ENCODE assay signal across 30 cellular contexts in genomic region chr4:134911941-134912340, GRCh38.
"Had no signal": no experiment of that assay in that cellular context is flagged by ENCODE, and none has a peak within 500 bp of the region (broad histone marks: within the 10 kb centered on the region; RNA-seq: fewer than 3 reads in every experiment).

No MANE protein-coding gene starts in this region.

- H3K27ac ChIP-seq: esophagus muscularis mucosa, heart right ventricle, left ventricle myocardium inferior, ovary, right lobe of liver, upper lobe of right lung had no signal

- H3K36me3 ChIP-seq: esophagus muscularis mucosa, heart right ventricle, left ventricle myocardium inferior, ovary, right lobe of liver, upper lobe of right lung had no signal

- H3K4me3 ChIP-seq: esophagus muscularis mucosa, heart right ventricle, left ventricle myocardium inferior, lung, mucosa of descending colon, ovary, right lobe of liver, upper lobe of right lung had no signal

- H3K36me3 Mint-ChIP-seq: activated naive CD4-positive, alpha-beta T cell treated with anti-CD3 and anti-CD28 coated beads, Interleukin-2, amount 50 U/mL, for 24 hours; natural killer cell treated with Interleukin-12 subunit alpha and Interleukin-12 subunit beta and Interleukin-15 and Interleukin-18, amount 100 ng/mL, for 72 hours; stimulated activated memory B cell treated with anti-CD40 and anti-IgM and Interleukin-4, amounts not matched to agents 10 μg/mL and 1 μg/mL and 100 μg/mL, for 72 hours had no signal

- H3K4me1 ChIP-seq: esophagus muscularis mucosa, heart right ventricle, left ventricle myocardium inferior, right lobe of liver, upper lobe of right lung had no signal

- H3K4me3 Mint-ChIP-seq: activated CD4-positive, alpha-beta memory T cell treated with anti-CD3 and anti-CD28 coated beads, Interleukin-2, amount 10 ng/mL, durations not matched to agents 7 days and 5 days; activated CD4-positive, alpha-beta T cell treated with anti-CD3 and anti-CD28 coated beads, Interleukin-2, amount 10 ng/mL, durations not matched to agents 7 days and 5 days; activated naive CD4-positive, alpha-beta T cell treated with anti-CD3 and anti-CD28 coated beads, Interleukin-2, amount 50 U/mL, for 24 hours; activated naive CD8-positive, alpha-beta T cell treated with anti-CD3 and anti-CD28 coated beads, Interleukin-2, amount 50 U/mL, for 24 hours; activated T-cell treated with anti-CD3 and anti-CD28 coated beads, Interleukin-2, amount 50 U/mL, for 4 hours; activated T-helper 17 cell treated with anti-CD3 and anti-CD28 coated beads, Interleukin-2, amount 50 U/mL, for 72 hours; central memory CD8-positive, alpha-beta T cell; natural killer cell treated with Interleukin-12 subunit alpha and Interleukin-12 subunit beta and Interleukin-15 and Interleukin-18, amount 100 ng/mL, for 72 hours; stimulated activated memory B cell treated with anti-CD40 and anti-IgM and Interleukin-4, amounts not matched to agents 10 μg/mL and 1 μg/mL and 100 μg/mL, for 72 hours; stimulated activated naive CD8-positive, alpha-beta T cell treated with anti-CD3 and anti-CD28 coated beads, Interleukin-15, amount 100 ng/mL, for 72 hours had no signal

- H3K4me1 Mint-ChIP-seq: activated CD4-positive, alpha-beta memory T cell treated with anti-CD3 and anti-CD28 coated beads, Interleukin-2, amount 10 ng/mL, durations not matched to agents 7 days and 5 days; activated CD4-positive, alpha-beta T cell treated with anti-CD3 and anti-CD28 coated beads, Interleukin-2, amount 10 ng/mL, durations not matched to agents 7 days and 5 days; activated naive CD4-positive, alpha-beta T cell treated with anti-CD3 and anti-CD28 coated beads, Interleukin-2, amount 50 U/mL, for 24 hours; activated naive CD8-positive, alpha-beta T cell treated with anti-CD3 and anti-CD28 coated beads, Interleukin-2, amount 50 U/mL, for 24 hours; activated T-helper 17 cell treated with anti-CD3 and anti-CD28 coated beads, Interleukin-2, amount 50 U/mL, for 72 hours; central memory CD8-positive, alpha-beta T cell; stimulated activated memory B cell treated with anti-CD40 and anti-IgM and Interleukin-4, amounts not matched to agents 10 μg/mL and 1 μg/mL and 100 μg/mL, for 72 hours; stimulated activated naive CD8-positive, alpha-beta T cell treated with anti-CD3 and anti-CD28 coated beads, Interleukin-15, amount 100 ng/mL, for 72 hours had no signal

- FAIRE-seq: bronchial epithelial cell, colon had no signal

- DNase-seq: activated CD4-positive, alpha-beta memory T cell treated with anti-CD3 and anti-CD28 coated beads, Interleukin-2, amount 10 ng/mL, durations not matched to agents 7 days and 5 days; activated CD4-positive, alpha-beta T cell treated with anti-CD3 and anti-CD28 coated beads for 1 hour; activated CD4-positive, alpha-beta T cell treated with anti-CD3 and anti-CD28 coated beads, Interleukin-2, amount 10 ng/mL, durations not matched to agents 7 days and 5 days; activated naive CD8-positive, alpha-beta T cell treated with anti-CD3 and anti-CD28 coated beads, Interleukin-2, amount 50 U/mL, for 24 hours; activated T-cell treated with anti-CD3 and anti-CD28 coated beads, Interleukin-2, amount 50 U/mL, for 4 hours; anterior cingulate cortex; dermis blood vessel endothelial cell; effector CD4-positive, alpha-beta T cell; foreskin melanocyte; heart right ventricle; islet precursor cell; left ventricle myocardium inferior; mucosa of descending colon; ovary; right lobe of liver; stimulated activated CD4-positive, alpha-beta T cell treated with anti-CD3 and anti-CD28 coated beads, Interleukin-4, amount 100 ng/mL, for 24 hours; stimulated activated naive CD8-positive, alpha-beta T cell treated with anti-CD3 and anti-CD28 coated beads, Interleukin-15, amount 100 ng/mL, for 72 hours; substantia nigra; T-helper 2 cell; upper lobe of right lung had no signal

- H3K9me3 Mint-ChIP-seq: activated CD4-positive, alpha-beta memory T cell treated with anti-CD3 and anti-CD28 coated beads, Interleukin-2, amount 10 ng/mL, durations not matched to agents 7 days and 5 days; activated CD4-positive, alpha-beta T cell treated with anti-CD3 and anti-CD28 coated beads, Interleukin-2, amount 10 ng/mL, durations not matched to agents 7 days and 5 days had no signal

- H3K9me3 ChIP-seq: esophagus muscularis mucosa, heart right ventricle, left ventricle myocardium inferior, mucosa of descending colon, ovary, upper lobe of right lung had no signal

- H3K27me3 ChIP-seq: esophagus muscularis mucosa, heart right ventricle, ovary, right lobe of liver, upper lobe of right lung had no signal

- H3K27ac Mint-ChIP-seq: activated CD4-positive, alpha-beta memory T cell treated with anti-CD3 and anti-CD28 coated beads, Interleukin-2, amount 10 ng/mL, durations not matched to agents 7 days and 5 days; activated CD4-positive, alpha-beta T cell treated with anti-CD3 and anti-CD28 coated beads, Interleukin-2, amount 10 ng/mL, durations not matched to agents 7 days and 5 days; activated naive CD4-positive, alpha-beta T cell treated with anti-CD3 and anti-CD28 coated beads, Interleukin-2, amount 50 U/mL, for 24 hours; activated naive CD8-positive, alpha-beta T cell treated with anti-CD3 and anti-CD28 coated beads, Interleukin-2, amount 50 U/mL, for 24 hours; activated T-helper 17 cell treated with anti-CD3 and anti-CD28 coated beads, Interleukin-2, amount 50 U/mL, for 72 hours; natural killer cell treated with Interleukin-12 subunit alpha and Interleukin-12 subunit beta and Interleukin-15 and Interleukin-18, amount 100 ng/mL, for 72 hours; progenitor cell of endocrine pancreas; stimulated activated memory B cell treated with anti-CD40 and anti-IgM and Interleukin-4, amounts not matched to agents 10 μg/mL and 1 μg/mL and 100 μg/mL, for 72 hours; stimulated activated naive CD8-positive, alpha-beta T cell treated with anti-CD3 and anti-CD28 coated beads, Interleukin-15, amount 100 ng/mL, for 72 hours had no signal

- H3K27me3 Mint-ChIP-seq: activated CD4-positive, alpha-beta memory T cell treated with anti-CD3 and anti-CD28 coated beads, Interleukin-2, amount 10 ng/mL, durations not matched to agents 7 days and 5 days; activated CD4-positive, alpha-beta T cell treated with anti-CD3 and anti-CD28 coated beads, Interleukin-2, amount 10 ng/mL, durations not matched to agents 7 days and 5 days; activated naive CD4-positive, alpha-beta T cell treated with anti-CD3 and anti-CD28 coated beads, Interleukin-2, amount 50 U/mL, for 24 hours; activated naive CD8-positive, alpha-beta T cell treated with anti-CD3 and anti-CD28 coated beads, Interleukin-2, amount 50 U/mL, for 24 hours; activated T-helper 17 cell treated with anti-CD3 and anti-CD28 coated beads, Interleukin-2, amount 50 U/mL, for 72 hours; central memory CD8-positive, alpha-beta T cell; natural killer cell treated with Interleukin-12 subunit alpha and Interleukin-12 subunit beta and Interleukin-15 and Interleukin-18, amount 100 ng/mL, for 72 hours; stimulated activated memory B cell treated with anti-CD40 and anti-IgM and Interleukin-4, amounts not matched to agents 10 μg/mL and 1 μg/mL and 100 μg/mL, for 72 hours; stimulated activated naive CD8-positive, alpha-beta T cell treated with anti-CD3 and anti-CD28 coated beads, Interleukin-15, amount 100 ng/mL, for 72 hours had no signal

- ATAC-seq: activated naive CD8-positive, alpha-beta T cell treated with anti-CD3 and anti-CD28 coated beads, Interleukin-2, amount 50 U/mL, for 24 hours; activated T-cell treated with anti-CD3 and anti-CD28 coated beads, Interleukin-2, amount 50 U/mL, for 4 hours; activated T-helper 17 cell treated with anti-CD3 and anti-CD28 coated beads, Interleukin-2, amount 50 U/mL, for 72 hours; heart right ventricle; mucosa of descending colon; natural killer cell treated with Interleukin-12 subunit alpha and Interleukin-12 subunit beta and Interleukin-15 and Interleukin-18, amount 100 ng/mL, for 72 hours; right lobe of liver; stimulated activated memory B cell treated with anti-CD40 and anti-IgM and Interleukin-4, amounts not matched to agents 10 μg/mL and 1 μg/mL and 100 μg/mL, for 72 hours; stimulated activated naive CD8-positive, alpha-beta T cell treated with anti-CD3 and anti-CD28 coated beads, Interleukin-15, amount 100 ng/mL, for 72 hours; upper lobe of right lung had no signal
